ENCODE assay signal across 1 cellular context in genomic region chr2:160349306-160349705, GRCh38.
TF ChIP-seq lines count a peak whose summit lies in the region.

No MANE protein-coding gene starts in this region.

TF ChIP-seq in WTC11, 78 proteins besides CTCF, POLR2A, EP300 and RAD21 (continued from another document):
- TF ChIP-seq, protein P1, sequence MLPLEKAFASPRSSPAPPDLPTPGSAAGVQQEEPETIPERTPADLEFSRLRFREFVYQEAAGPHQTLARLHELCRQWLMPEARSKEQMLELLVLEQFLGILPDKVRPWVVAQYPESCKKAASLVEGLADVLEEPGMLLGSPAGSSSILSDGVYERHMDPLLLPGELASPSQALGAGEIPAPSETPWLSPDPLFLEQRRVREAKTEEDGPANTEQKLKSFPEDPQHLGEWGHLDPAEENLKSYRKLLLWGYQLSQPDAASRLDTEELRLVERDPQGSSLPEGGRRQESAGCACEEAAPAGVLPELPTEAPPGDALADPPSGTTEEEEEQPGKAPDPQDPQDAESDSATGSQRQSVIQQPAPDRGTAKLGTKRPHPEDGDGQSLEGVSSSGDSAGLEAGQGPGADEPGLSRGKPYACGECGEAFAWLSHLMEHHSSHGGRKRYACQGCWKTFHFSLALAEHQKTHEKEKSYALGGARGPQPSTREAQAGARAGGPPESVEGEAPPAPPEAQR (CRISPR knock-in tag; IDR thresholded peaks at IDR 0.05) = no peak
- TF ChIP-seq PRRX2 (CRISPR knock-in tag; IDR thresholded peaks at IDR 0.05) (no peak), E2F4 (CRISPR knock-in tag; IDR thresholded peaks at IDR 0.05; ENCODE audit: borderline replicate concordance, low read depth) (no peak), TP53 (CRISPR knock-in tag; IDR thresholded peaks at IDR 0.05) (no peak), ZNF121 (CRISPR knock-in tag; IDR thresholded peaks at IDR 0.05) (no peak), RORB (CRISPR knock-in tag; IDR thresholded peaks at IDR 0.05) (no peak), ZNF281 (CRISPR knock-in tag; IDR thresholded peaks at IDR 0.05) (no peak), MLX (CRISPR knock-in tag; IDR thresholded peaks at IDR 0.05) (no peak), ZNF671 (CRISPR knock-in tag; IDR thresholded peaks at IDR 0.05) (no peak), TEAD1 (CRISPR knock-in tag; IDR thresholded peaks at IDR 0.05) (no peak), GABPB1 (CRISPR knock-in tag; IDR thresholded peaks at IDR 0.05) (no peak), FOXP1 (CRISPR knock-in tag; IDR thresholded peaks at IDR 0.05; ENCODE audit: borderline replicate concordance) (no peak), ETV6 (CRISPR knock-in tag; IDR thresholded peaks at IDR 0.05) (no peak)
- TF ChIP-seq, protein P2, sequence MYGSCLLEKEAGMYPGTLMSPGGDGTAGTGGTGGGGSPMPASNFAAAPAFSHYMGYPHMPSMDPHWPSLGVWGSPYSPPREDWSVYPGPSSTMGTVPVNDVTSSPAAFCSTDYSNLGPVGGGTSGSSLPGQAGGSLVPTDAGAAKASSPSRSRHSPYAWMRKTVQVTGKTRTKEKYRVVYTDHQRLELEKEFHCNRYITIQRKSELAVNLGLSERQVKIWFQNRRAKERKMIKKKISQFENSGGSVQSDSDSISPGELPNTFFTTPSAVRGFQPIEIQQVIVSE (CRISPR knock-in tag; IDR thresholded peaks at IDR 0.05; ENCODE audit: borderline replicate concordance) = no peak
- TF ChIP-seq, protein P3, sequence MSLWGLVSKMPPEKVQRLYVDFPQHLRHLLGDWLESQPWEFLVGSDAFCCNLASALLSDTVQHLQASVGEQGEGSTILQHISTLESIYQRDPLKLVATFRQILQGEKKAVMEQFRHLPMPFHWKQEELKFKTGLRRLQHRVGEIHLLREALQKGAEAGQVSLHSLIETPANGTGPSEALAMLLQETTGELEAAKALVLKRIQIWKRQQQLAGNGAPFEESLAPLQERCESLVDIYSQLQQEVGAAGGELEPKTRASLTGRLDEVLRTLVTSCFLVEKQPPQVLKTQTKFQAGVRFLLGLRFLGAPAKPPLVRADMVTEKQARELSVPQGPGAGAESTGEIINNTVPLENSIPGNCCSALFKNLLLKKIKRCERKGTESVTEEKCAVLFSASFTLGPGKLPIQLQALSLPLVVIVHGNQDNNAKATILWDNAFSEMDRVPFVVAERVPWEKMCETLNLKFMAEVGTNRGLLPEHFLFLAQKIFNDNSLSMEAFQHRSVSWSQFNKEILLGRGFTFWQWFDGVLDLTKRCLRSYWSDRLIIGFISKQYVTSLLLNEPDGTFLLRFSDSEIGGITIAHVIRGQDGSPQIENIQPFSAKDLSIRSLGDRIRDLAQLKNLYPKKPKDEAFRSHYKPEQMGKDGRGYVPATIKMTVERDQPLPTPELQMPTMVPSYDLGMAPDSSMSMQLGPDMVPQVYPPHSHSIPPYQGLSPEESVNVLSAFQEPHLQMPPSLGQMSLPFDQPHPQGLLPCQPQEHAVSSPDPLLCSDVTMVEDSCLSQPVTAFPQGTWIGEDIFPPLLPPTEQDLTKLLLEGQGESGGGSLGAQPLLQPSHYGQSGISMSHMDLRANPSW (CRISPR knock-in tag; conservative IDR thresholded peaks at IDR 0.05; ENCODE audit: low read depth) = no peak
